In genomic region chr16:2066139-2066538, GRCh38 we compare ENCODE assay signal across 40 cellular contexts. TPM values are rescaled to one million over a fixed set of nuclear protein-coding genes. Genes with fewer than 3 reads are reported as not detected.
"Had no signal": no experiment of that assay in that cellular context is flagged by ENCODE, and none has a peak within 500 bp of the region (broad histone marks: within the 10 kb centered on the region; RNA-seq: fewer than 3 reads in every experiment).

No MANE protein-coding gene starts in this region.

- H3K4me3 ChIP-seq: adrenal gland, body of pancreas, breast epithelium, cardiac muscle cell had no signal

- H3K9me3 ChIP-seq: adrenal gland, body of pancreas, breast epithelium had no signal

- ATAC-seq: activated CD8-positive, alpha-beta T cell treated with anti-CD3 and anti-CD28 coated beads, Interleukin-2, amount 10 ng/mL, durations not matched to agents 7 days and 5 days; body of pancreas had no signal

- DNase-seq: activated B cell treated with CpG ODN at 0.5 μM for 24 hours; activated CD4-positive, alpha-beta memory T cell treated with anti-CD3 and anti-CD28 coated beads, Interleukin-2, amount 10 ng/mL, durations not matched to agents 7 days and 5 days; activated CD4-positive, alpha-beta T cell treated with anti-CD3 and anti-CD28 coated beads for 4 hours; activated CD4-positive, alpha-beta T cell treated with anti-CD3 and anti-CD28 coated beads, Interleukin-2, amount 10 ng/mL, durations not matched to agents 24 days and 14 days; activated CD4-positive, alpha-beta T cell treated with anti-CD3 and anti-CD28 coated beads, Interleukin-2, amount 50 U/mL, for 1 hour; activated CD4-positive, alpha-beta T cell treated with anti-CD3 and anti-CD28 coated beads, Interleukin-2, amount 50 U/mL, for 4 hours; activated CD4-positive, CD25-positive, alpha-beta regulatory T cell treated with anti-CD3 and anti-CD28 coated beads, Interleukin-2, amount 50 U/mL, for 72 hours; activated CD8-positive, alpha-beta memory T cell treated with anti-CD3 and anti-CD28 coated beads for 24 hours; activated CD8-positive, alpha-beta memory T cell treated with anti-CD3 and anti-CD28 coated beads, Interleukin-2, amount 10 ng/mL, durations not matched to agents 7 days and 5 days; activated CD8-positive, alpha-beta memory T cell treated with anti-CD3 and anti-CD28 coated beads, Interleukin-2, amount 50 U/mL, for 48 hours; activated CD8-positive, alpha-beta T cell treated with anti-CD3 and anti-CD28 coated beads, Interleukin-2, amount 10 ng/mL, durations not matched to agents 7 days and 5 days; activated effector memory CD4-positive, alpha-beta T cell treated with anti-CD3 and anti-CD28 coated beads, Interleukin-2, amount 50 U/mL, for 16 hours; activated gamma-delta T cell treated with Interleukin-2 at 50 U/mL for 16 hours; activated naive CD4-positive, alpha-beta T cell; activated naive CD4-positive, alpha-beta T cell treated with anti-CD3 and anti-CD28 coated beads for 36 hours; activated naive CD4-positive, alpha-beta T cell treated with anti-CD3 and anti-CD28 coated beads, Interleukin-2, amount 50 U/mL, for 16 hours; activated naive CD8-positive, alpha-beta T cell treated with anti-CD3 and anti-CD28 coated beads, Interleukin-2, amount 10 ng/mL, durations not matched to agents 7 days and 5 days; activated T-cell treated with anti-CD3 and anti-CD28 coated beads, Interleukin-2, amount 50 U/mL, for 24 hours; activated T-cell treated with anti-CD3 and anti-CD28 coated beads, Interleukin-2, amount 50 U/mL, for 48 hours; adrenal gland; amniotic stem cell; aorta; body of pancreas; brain microvascular endothelial cell; caudate nucleus; cerebellar nuclear complex; SW 1271; T-helper 1 cell; T-helper 2 cell; T-helper 9 cell had no signal

- H3K27me3 ChIP-seq: adrenal gland, body of pancreas, brain microvascular endothelial cell, breast epithelium, cardiac muscle cell had no signal

- H3K4me1 Mint-ChIP-seq: activated B cell treated with CpG ODN at 0.5 μM for 24 hours; activated CD4-positive, alpha-beta T cell treated with anti-CD3 and anti-CD28 coated beads, Interleukin-2, amount 10 ng/mL, durations not matched to agents 24 days and 14 days; activated naive CD8-positive, alpha-beta T cell treated with anti-CD3 and anti-CD28 coated beads, Interleukin-2, amount 10 ng/mL, durations not matched to agents 7 days and 5 days had no signal

- H3K36me3 ChIP-seq: breast epithelium had no signal

- H3K4me3 Mint-ChIP-seq: activated B cell treated with CpG ODN at 0.5 μM for 24 hours; activated CD4-positive, alpha-beta memory T cell treated with anti-CD3 and anti-CD28 coated beads, Interleukin-2, amount 10 ng/mL, durations not matched to agents 7 days and 5 days; activated CD4-positive, alpha-beta T cell treated with anti-CD3 and anti-CD28 coated beads, Interleukin-2, amount 10 ng/mL, durations not matched to agents 24 days and 14 days; activated CD8-positive, alpha-beta memory T cell treated with anti-CD3 and anti-CD28 coated beads, Interleukin-2, amount 10 ng/mL, durations not matched to agents 7 days and 5 days; activated CD8-positive, alpha-beta T cell treated with anti-CD3 and anti-CD28 coated beads, Interleukin-2, amount 10 ng/mL, durations not matched to agents 7 days and 5 days; activated naive CD4-positive, alpha-beta T cell treated with anti-CD3 and anti-CD28 coated beads for 36 hours; activated naive CD8-positive, alpha-beta T cell treated with anti-CD3 and anti-CD28 coated beads, Interleukin-2, amount 10 ng/mL, durations not matched to agents 7 days and 5 days; activated T-cell treated with anti-CD3 and anti-CD28 coated beads, Interleukin-2, amount 50 U/mL, for 24 hours; central memory CD8-positive, alpha-beta T cell; T-helper 1 cell treated with Interleukin-12 subunit alpha and Interleukin-12 subunit beta and Interleukin-4 antibody, amounts not matched to agents 30 μg/mL and 1 μg/mL, for 36 hours; T-helper 2 cell treated with Interferon-gamma antibody and Interleukin-4, amounts not matched to agents 5 μg/mL and 100 μg/mL, for 36 hours had no signal

- H3K27me3 Mint-ChIP-seq: activated B cell treated with CpG ODN at 0.5 μM for 24 hours; activated CD4-positive, alpha-beta memory T cell treated with anti-CD3 and anti-CD28 coated beads, Interleukin-2, amount 10 ng/mL, durations not matched to agents 7 days and 5 days; activated CD4-positive, alpha-beta T cell treated with anti-CD3 and anti-CD28 coated beads, Interleukin-2, amount 10 ng/mL, durations not matched to agents 24 days and 14 days; activated CD8-positive, alpha-beta memory T cell treated with anti-CD3 and anti-CD28 coated beads, Interleukin-2, amount 10 ng/mL, durations not matched to agents 7 days and 5 days; activated naive CD8-positive, alpha-beta T cell treated with anti-CD3 and anti-CD28 coated beads, Interleukin-2, amount 10 ng/mL, durations not matched to agents 7 days and 5 days; activated T-cell treated with anti-CD3 and anti-CD28 coated beads, Interleukin-2, amount 50 U/mL, for 24 hours; central memory CD8-positive, alpha-beta T cell had no signal

- H3K27ac Mint-ChIP-seq: activated B cell treated with CpG ODN at 0.5 μM for 24 hours; activated CD4-positive, alpha-beta memory T cell treated with anti-CD3 and anti-CD28 coated beads, Interleukin-2, amount 10 ng/mL, durations not matched to agents 7 days and 5 days; activated CD4-positive, alpha-beta T cell treated with anti-CD3 and anti-CD28 coated beads, Interleukin-2, amount 10 ng/mL, durations not matched to agents 24 days and 14 days; activated CD8-positive, alpha-beta memory T cell treated with anti-CD3 and anti-CD28 coated beads, Interleukin-2, amount 10 ng/mL, durations not matched to agents 7 days and 5 days; activated CD8-positive, alpha-beta T cell treated with anti-CD3 and anti-CD28 coated beads, Interleukin-2, amount 10 ng/mL, durations not matched to agents 7 days and 5 days; activated naive CD4-positive, alpha-beta T cell treated with anti-CD3 and anti-CD28 coated beads for 36 hours; activated naive CD8-positive, alpha-beta T cell treated with anti-CD3 and anti-CD28 coated beads, Interleukin-2, amount 10 ng/mL, durations not matched to agents 7 days and 5 days; activated T-cell treated with anti-CD3 and anti-CD28 coated beads, Interleukin-2, amount 50 U/mL, for 24 hours; activated T-helper 2 cell treated with anti-CD3 and anti-CD28 coated beads, Interferon-gamma antibody, Interleukin-2, Interleukin-4, amounts not matched to agents 10 μg/mL and 5 μg/mL and 100 μg/mL, durations not matched to agents 14 hours and 24 hours and 36 hours; T-helper 1 cell treated with Interleukin-12 subunit alpha and Interleukin-12 subunit beta and Interleukin-4 antibody, amounts not matched to agents 30 μg/mL and 1 μg/mL, for 36 hours; T-helper 2 cell treated with Interferon-gamma antibody and Interleukin-4, amounts not matched to agents 5 μg/mL and 100 μg/mL, for 36 hours had no signal

- H3K27ac ChIP-seq: adrenal gland, body of pancreas, brain microvascular endothelial cell, breast epithelium, cardiac muscle cell, VCaP had no signal

- H3K4me1 ChIP-seq: adrenal gland, body of pancreas, breast epithelium had no signal

- FAIRE-seq: astrocyte, TTC549 had no signal

- H3K9me3 Mint-ChIP-seq: activated B cell treated with CpG ODN at 0.5 μM for 24 hours; activated CD4-positive, alpha-beta memory T cell treated with anti-CD3 and anti-CD28 coated beads, Interleukin-2, amount 10 ng/mL, durations not matched to agents 7 days and 5 days; activated CD4-positive, alpha-beta T cell treated with anti-CD3 and anti-CD28 coated beads, Interleukin-2, amount 10 ng/mL, durations not matched to agents 24 days and 14 days; activated naive CD4-positive, alpha-beta T cell treated with anti-CD3 and anti-CD28 coated beads for 36 hours; activated naive CD4-positive, alpha-beta T cell treated with anti-CD3 and anti-CD28 coated beads, Interleukin-2, amount 50 U/mL, for 72 hours; activated naive CD8-positive, alpha-beta T cell treated with anti-CD3 and anti-CD28 coated beads, Interleukin-2, amount 10 ng/mL, durations not matched to agents 7 days and 5 days; activated T-cell treated with anti-CD3 and anti-CD28 coated beads, Interleukin-2, amount 50 U/mL, for 24 hours; activated T-helper 2 cell treated with anti-CD3 and anti-CD28 coated beads, Interferon-gamma antibody, Interleukin-2, Interleukin-4, amounts not matched to agents 10 μg/mL and 5 μg/mL and 100 μg/mL, durations not matched to agents 14 hours and 24 hours and 36 hours; central memory CD8-positive, alpha-beta T cell; T-helper 1 cell treated with Interleukin-12 subunit alpha and Interleukin-12 subunit beta and Interleukin-4 antibody, amounts not matched to agents 30 μg/mL and 1 μg/mL, for 36 hours; T-helper 2 cell treated with Interferon-gamma antibody and Interleukin-4, amounts not matched to agents 5 μg/mL and 100 μg/mL, for 36 hours had no signal

RNA-seq across cellular contexts. Expression of gene NPW, which starts 46.6 kb away (rescaled TPM):
- total RNA-seq: body of pancreas, breast epithelium had no signal
